ENCODE assay signal across 11 cellular contexts in genomic region chr10:22911889-22912762, GRCh38. TPM values are rescaled to one million over a fixed set of nuclear protein-coding genes. Genes with fewer than 3 reads are reported as not detected.
A peak's percentile ranks its signal among the peaks of the same experiment; 100 is the strongest.
DNase-seq lines count a peak whose midpoint lies in the region; ATAC-seq and TF ChIP-seq lines count a peak whose summit lies in the region.
"Had no signal": no experiment of that assay in that cellular context is flagged by ENCODE, and none has a peak within 500 bp of the region (broad histone marks: within the 10 kb centered on the region; RNA-seq: fewer than 3 reads in every experiment).

No MANE protein-coding gene starts in this region.

- CTCF ChIA-PET in CD8-positive, alpha-beta T cell (lab: Charles Lee) = interaction anchor here (0.7 kb wide), 1 partner anchor 258 kb away, joined by 3 read pairs; no protein-coding TSS in a partner anchor

- no peaks in the 10 kb centered on the region for H3K36me3 ChIP-seq in CD8-positive, alpha-beta T cell (ENCODE audit: insufficient read depth, low read length)
- no peaks in the 10 kb centered on the region for H3K36me3 ChIP-seq in SK-N-MC (ENCODE audit: insufficient read depth, low read length)

- H3K4me3 ChIP-seq in CD8-positive, alpha-beta T cell (ENCODE audit: low read depth, low read length) = no peak overlapping the region
- H3K4me3 ChIP-seq in SK-N-MC = peak overlapping the region; percentile 43; the same call in 1 of the 2 replicates

- POLR2A ChIA-PET in CD8-positive, alpha-beta T cell (lab: Charles Lee) = no interaction called here

- H3K4me3 Mint-ChIP-seq in CD8-positive, alpha-beta T cell = no peak overlapping the region
- H3K4me3 Mint-ChIP-seq: stimulated activated effector memory CD8-positive, alpha-beta T cell treated with anti-CD3 and anti-CD28 coated beads, Interleukin-12 subunit alpha, Interleukin-12 subunit beta, amount 100 ng/mL, for 72 hours had no signal

- no peak for DNase-seq in CD8-positive, alpha-beta T cell
- DNase-seq in NCI-H1694 (lab: John Stamatoyannopoulos, UW) (peak; percentile 61), SK-N-MC (ENCODE audit: low read depth, low spot score) (peak; percentile 57), glomerular endothelial cell (ENCODE audit: extremely low read depth, low read depth, low spot score) (peak; percentile 25), CD1c-positive myeloid dendritic cell (ENCODE audit: extremely low spot score) (no peak), HPDE6-E6E7 (ENCODE audit: extremely low spot score) (no peak)
- no peak for DNase-seq in stimulated activated CD4-positive, alpha-beta T cell treated with anti-CD3 and anti-CD28 coated beads, Interleukin-4, amount 100 ng/mL, for 1 hour
- no peak for DNase-seq in stimulated activated CD4-positive, alpha-beta T cell treated with anti-CD3 and anti-CD28 coated beads, Interleukin-4, amount 100 ng/mL, for 24 hours
- DNase-seq: occipital lobe had no signal

- H3K27me3 Mint-ChIP-seq in CD8-positive, alpha-beta T cell (ENCODE audit: low read depth) = no peaks in the 10 kb centered on the region

- H3K4me1 ChIP-seq in CD8-positive, alpha-beta T cell (ENCODE audit: insufficient read depth, low read length) = no peaks in the 10 kb centered on the region

- no peak overlapping the region for H3K9ac ChIP-seq in SK-N-MC (ENCODE audit: insufficient read length)

- intact Hi-C loops in CD8-positive, alpha-beta T cell (cut with DNase I, micrococcal nuclease) = no loop called here

- peaks cover 5% of the 10 kb centered on the region for H3K4me1 Mint-ChIP-seq in CD8-positive, alpha-beta T cell (ENCODE audit: low read depth)

- H3K27ac Mint-ChIP-seq in CD8-positive, alpha-beta T cell = no peak overlapping the region
- H3K27ac Mint-ChIP-seq: stimulated activated effector memory CD8-positive, alpha-beta T cell treated with anti-CD3 and anti-CD28 coated beads, Interleukin-12 subunit alpha, Interleukin-12 subunit beta, amount 100 ng/mL, for 72 hours had no signal

- peaks cover 18% of the 10 kb centered on the region for H3K36me3 Mint-ChIP-seq in CD8-positive, alpha-beta T cell
- H3K36me3 Mint-ChIP-seq: stimulated activated effector memory CD8-positive, alpha-beta T cell treated with anti-CD3 and anti-CD28 coated beads, Interleukin-12 subunit alpha, Interleukin-12 subunit beta, amount 100 ng/mL, for 72 hours had no signal

- no peaks in the 10 kb centered on the region for H3K27me3 ChIP-seq in CD8-positive, alpha-beta T cell (ENCODE audit: insufficient read depth, low read length)

- no peak for ATAC-seq in CD8-positive, alpha-beta T cell
- ATAC-seq: stimulated activated effector memory CD8-positive, alpha-beta T cell treated with anti-CD3 and anti-CD28 coated beads, Interleukin-12 subunit alpha, Interleukin-12 subunit beta, amount 100 ng/mL, for 72 hours had no signal

- H3K27ac ChIP-seq in CD8-positive, alpha-beta T cell (ENCODE audit: low read depth, low read length) = peak overlapping the region; percentile 26
- H3K27ac ChIP-seq in SK-N-MC = peak overlapping the region; percentile 50; the same call in 1 of the 2 replicates
- H3K27ac ChIP-seq: C4-2B had no signal

- TF ChIP-seq CTCF in CD8-positive, alpha-beta T cell (IDR thresholded peaks at IDR 0.05) = no peak

- peaks cover 20% of the 10 kb centered on the region for H3K9me3 Mint-ChIP-seq in CD8-positive, alpha-beta T cell

- no peaks in the 10 kb centered on the region for H3K9me3 ChIP-seq in CD8-positive, alpha-beta T cell (ENCODE audit: low read length)
- H3K9me3 ChIP-seq in SK-N-MC (ENCODE audit: low read depth, low read length) = no peaks in the 10 kb centered on the region

RNA-seq across cellular contexts. Expression of gene ARMC3, which starts 15.7 kb away (rescaled TPM):
- not detected for total RNA-seq in CD8-positive, alpha-beta T cell
- total RNA-seq in glomerular endothelial cell = not detected in 2 replicates

Comparison
In these comparisons a context has a peak if more than half of its experiments do, and no peak if none do; other contexts are left out.
1. DNase-seq: peak in NCI-H1694 (single experiment), SK-N-MC (single experiment) and glomerular endothelial cell (single experiment); none in CD8-positive, alpha-beta T cell (0 of 7), stimulated activated CD4-positive, alpha-beta T cell treated with anti-CD3 and anti-CD28 coated beads, Interleukin-4, amount 100 ng/mL, for 1 hour (single experiment), stimulated activated CD4-positive, alpha-beta T cell treated with anti-CD3 and anti-CD28 coated beads, Interleukin-4, amount 100 ng/mL, for 24 hours (single experiment), CD1c-positive myeloid dendritic cell (single experiment) and HPDE6-E6E7 (single experiment).